Comparison of ENCODE assay signal across 8 cellular contexts in the genomic region with DNA sequence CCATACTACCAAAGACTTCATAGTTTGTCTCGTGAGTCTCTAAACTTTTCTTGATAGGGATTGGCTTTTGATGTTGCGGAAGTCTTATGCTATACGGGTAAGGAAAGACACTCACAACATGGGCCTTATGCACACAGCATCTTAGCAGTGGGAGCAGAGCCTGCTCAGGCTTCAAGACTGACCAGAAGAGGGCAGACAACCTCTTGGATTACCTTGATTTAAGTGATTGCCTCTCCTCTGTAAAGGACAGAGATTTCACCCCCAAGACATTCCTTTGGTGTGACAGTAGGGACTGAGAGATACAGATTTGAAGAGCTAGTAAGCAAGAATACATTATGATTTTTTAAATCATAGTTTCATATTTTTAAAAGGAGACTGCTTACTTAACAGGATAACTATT.
DNase-seq lines count a peak whose midpoint lies in the region; ATAC-seq and TF ChIP-seq lines count a peak whose summit lies in the region.

No MANE protein-coding gene starts in this region.

- peak; percentile 22 for DNase-seq in activated CD8-positive, alpha-beta memory T cell treated with anti-CD3 and anti-CD28 coated beads, Interleukin-2, amount 50 U/mL, for 4 hours
- no peak for DNase-seq in activated CD8-positive, alpha-beta memory T cell treated with anti-CD3 and anti-CD28 coated beads, Interleukin-2, amount 50 U/mL, for 48 hours
- DNase-seq in Peyer's patch, result no peak
- peak; percentile 23 to 47 for DNase-seq in lung microvascular endothelial cell (ENCODE audit: low read depth in 2 of 2)
- no peak for DNase-seq in NCI-H187 treated with DMSO at 0.1 percent for 48 hours (lab: John Stamatoyannopoulos, UW)

- peaks cover 3% of the 10 kb centered on the region for H3K27me3 Mint-ChIP-seq in brain

- H3K4me1 ChIP-seq in Peyer's patch, result no peaks in the 10 kb centered on the region

- no peak for TF ChIP-seq POLR2A in Peyer's patch (IDR thresholded peaks at IDR 0.05)

- H3K9me3 Mint-ChIP-seq in brain, result peaks cover 4 to 14% (median 11%) of the 10 kb centered on the region in 5 experiments

- no peak overlapping the region for H3K27ac Mint-ChIP-seq in brain

- no peaks in the 10 kb centered on the region for H3K4me1 Mint-ChIP-seq in brain

- H3K36me3 Mint-ChIP-seq in brain, result no peaks in the 10 kb centered on the region

- no peak overlapping the region for H3K27ac ChIP-seq in Peyer's patch

- ATAC-seq in HG02623 (IDR thresholded peaks at IDR 0.05; ENCODE audit: unreplicated experiment), result peak; percentile 64
- no peak for ATAC-seq in GM19023 (IDR thresholded peaks at IDR 0.05; ENCODE audit: unreplicated experiment)

- no peaks in the 10 kb centered on the region for H3K36me3 ChIP-seq in Peyer's patch

- H3K4me3 Mint-ChIP-seq in brain, result no peak overlapping the region

- H3K4me3 ChIP-seq in Peyer's patch, result no peak overlapping the region

- no peaks in the 10 kb centered on the region for H3K27me3 ChIP-seq in Peyer's patch

- TF ChIP-seq CTCF in Peyer's patch (IDR thresholded peaks at IDR 0.05) (peak in 4 of 6 experiments; percentile 25 to 35 (median 33)), brain (conservative IDR thresholded peaks at IDR 0.05) (peak; percentile 45 to 68)

- H3K9me3 ChIP-seq in Peyer's patch, result no peaks in the 10 kb centered on the region

Comparison
In these comparisons a context has a peak if more than half of its experiments do, and no peak if none do; other contexts are left out.
1. DNase-seq: peak in activated CD8-positive, alpha-beta memory T cell treated with anti-CD3 and anti-CD28 coated beads, Interleukin-2, amount 50 U/mL, for 4 hours (single experiment) and lung microvascular endothelial cell (2 of 2); none in activated CD8-positive, alpha-beta memory T cell treated with anti-CD3 and anti-CD28 coated beads, Interleukin-2, amount 50 U/mL, for 48 hours (single experiment), Peyer's patch (0 of 3) and NCI-H187 treated with DMSO at 0.1 percent for 48 hours (single experiment).